Comparison of ENCODE assay signal across 1 cellular context in genomic region chrX:153902388-153902787, GRCh38.
TF ChIP-seq lines count a peak whose summit lies in the region.

No MANE protein-coding gene starts in this region.

TF ChIP-seq in H1, 55 proteins besides CTCF, POLR2A, EP300 and RAD21:
- no peak for TF ChIP-seq GABPA (IDR thresholded peaks at IDR 0.05; ENCODE audit: borderline replicate concordance, insufficient read depth, low read length)
- no peak for TF ChIP-seq CTBP2 (IDR thresholded peaks at IDR 0.05; ENCODE audit: borderline replicate concordance, insufficient read depth, insufficient read length, low read length)
- TF ChIP-seq CBX5 (IDR thresholded peaks at IDR 0.05; ENCODE audit: low read depth, low read length): no peak
- no peak for TF ChIP-seq CHD7 (IDR thresholded peaks at IDR 0.05; ENCODE audit: insufficient replicate concordance, low read length)
- no peak for TF ChIP-seq SP4 (IDR thresholded peaks at IDR 0.05; ENCODE audit: low read length)
- TF ChIP-seq CHD2 (IDR thresholded peaks at IDR 0.05; ENCODE audit: low read length): no peak
- TF ChIP-seq TAF1 (IDR thresholded peaks at IDR 0.05; ENCODE audit: low read depth, low read length): no peak
- TF ChIP-seq TCF12 (IDR thresholded peaks at IDR 0.05; ENCODE audit: low read depth, low read length): no peak
- TF ChIP-seq FOSL1 (IDR thresholded peaks at IDR 0.05; ENCODE audit: insufficient read depth, low read depth, low read length): no peak
- TF ChIP-seq BCL11A (IDR thresholded peaks at IDR 0.05; ENCODE audit: low read depth in 2 of 2, low read length in 2 of 2): no peak
- TF ChIP-seq RFX5 (IDR thresholded peaks at IDR 0.05; ENCODE audit: borderline replicate concordance, low read depth, low read length): no peak
- no peak for TF ChIP-seq TBP (IDR thresholded peaks at IDR 0.05; ENCODE audit: low read depth, low read length)
- TF ChIP-seq ZNF274 (IDR thresholded peaks at IDR 0.05; ENCODE audit: borderline replicate concordance, extremely low read depth, low read length): no peak
- no peak for TF ChIP-seq SRF (IDR thresholded peaks at IDR 0.05; ENCODE audit: low read depth, low read length)
- no peak for TF ChIP-seq TAF7 (optimal IDR thresholded peaks at IDR 0.05; ENCODE audit: borderline replicate concordance, low read depth, low read length)
- no peak for TF ChIP-seq SP2 (IDR thresholded peaks at IDR 0.05; ENCODE audit: low read length)
- no peak for TF ChIP-seq USF2 (IDR thresholded peaks at IDR 0.05; ENCODE audit: low read length)
- TF ChIP-seq NANOG (IDR thresholded peaks at IDR 0.05; ENCODE audit: insufficient read depth, low read depth, low read length, poor library complexity, severe bottlenecking): no peak
